Comparison of ENCODE assay signal across 11 cellular contexts in the genomic region with DNA sequence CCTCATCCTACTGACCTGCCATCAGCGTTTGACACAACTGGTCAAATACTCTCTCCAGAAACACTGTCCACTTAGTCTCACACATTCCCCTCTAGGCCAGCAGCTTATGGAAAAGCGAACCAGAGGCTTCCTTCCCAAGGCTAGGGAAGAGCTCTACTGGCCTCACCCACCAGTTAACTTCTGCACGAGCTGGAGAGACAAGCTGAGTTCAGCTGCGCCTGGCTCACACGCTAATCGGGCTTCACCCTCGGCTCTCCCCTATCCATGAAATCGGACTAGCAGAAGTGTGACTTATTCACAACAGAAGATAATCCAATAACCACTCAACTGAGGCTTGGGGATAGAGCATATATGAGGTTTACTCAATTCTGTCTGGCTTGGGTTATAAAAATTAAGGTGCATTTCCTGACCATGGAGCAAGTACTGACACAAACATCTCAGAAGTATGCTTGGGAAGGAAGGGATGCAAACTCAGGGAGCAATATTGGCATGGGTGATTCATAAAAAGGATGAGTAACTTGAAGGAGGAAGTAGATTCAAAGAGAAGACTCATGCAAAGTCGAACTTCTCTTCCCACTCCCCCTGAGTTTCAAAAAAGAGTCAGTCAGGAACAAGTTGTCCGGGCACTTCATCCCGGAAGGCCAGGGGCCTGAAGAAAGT.
DNase-seq lines count a peak whose midpoint lies in the region; ATAC-seq, FAIRE-seq and TF ChIP-seq lines count a peak whose summit lies in the region.
"Had no signal": no experiment of that assay in that cellular context is flagged by ENCODE, and none has a peak within 500 bp of the region (broad histone marks: within the 10 kb centered on the region; RNA-seq: fewer than 3 reads in every experiment).

No MANE protein-coding gene starts in this region.

- H2BK12ac ChIP-seq in H9 (ENCODE audit: insufficient read length, low read depth, low read length): no peak overlapping the region

- no peak overlapping the region for H2BK15ac ChIP-seq in H9 (ENCODE audit: low read depth, low read length)

- no peak overlapping the region for H3K56ac ChIP-seq in H9 (ENCODE audit: insufficient read length, low read depth, low read length)

- DNase-seq in H9 (no peak), RCC 7860 (ENCODE audit: low spot score) (peak; percentile 68), retinal pigment epithelial cell (ENCODE audit: low read depth) (peak; percentile 19), NCI-H510A (lab: John Stamatoyannopoulos, UW) (no peak), NCI-H524 (lab: John Stamatoyannopoulos, UW) (no peak)
- DNase-seq in activated T-cell treated with anti-CD3 and anti-CD28 coated beads, Interleukin-2, amount 50 U/mL, for 4 hours: no peak
- DNase-seq: activated naive CD8-positive, alpha-beta T cell treated with anti-CD3 and anti-CD28 coated beads for 36 hours; NCI-H2107 had no signal

- H3K27me3 ChIP-seq in H9 (ENCODE audit: insufficient read depth, low read length): no peaks in the 10 kb centered on the region

- no peak overlapping the region for H3K4ac ChIP-seq in H9 (ENCODE audit: low read depth, low read length)

- H3K4me1 ChIP-seq in H9 (ENCODE audit: insufficient read depth, low read length): peaks cover 4% of the 10 kb centered on the region; the same call in 1 of the 2 replicates

- no peak overlapping the region for H2BK120ac ChIP-seq in H9 (ENCODE audit: low read depth, low read length, poor library complexity, severe bottlenecking)

- H3K79me1 ChIP-seq in H9 (ENCODE audit: insufficient read depth, low read depth, low read length, poor library complexity, severe bottlenecking): peaks cover 3% of the 10 kb centered on the region

- peaks cover 1% of the 10 kb centered on the region; the same call in 1 of the 2 replicates for H3K79me2 ChIP-seq in H9 (ENCODE audit: insufficient read depth, low read length)

- H4K5ac ChIP-seq in H9 (ENCODE audit: insufficient read length, low read depth, low read length): no peak overlapping the region

- no peaks in the 10 kb centered on the region for H3K23me2 ChIP-seq in H9 (ENCODE audit: insufficient read length, low read depth, low read length, poor library complexity, severe bottlenecking)

- H3K14ac ChIP-seq in H9 (ENCODE audit: insufficient read depth, low read length): peak overlapping the region; percentile 31; the same call in 1 of the 2 replicates

- WGBS in H9 (ENCODE audit: extremely low coverage, insufficient read length, low lambda C conversion rate): no CpG with 5 or more reads among the region's 11 CpGs

- peaks cover 22 to 35% of the 10 kb centered on the region in 2 experiments for H3K4me1 Mint-ChIP-seq in H9
- peaks cover 13% of the 10 kb centered on the region for H3K4me1 Mint-ChIP-seq in activated T-cell treated with anti-CD3 and anti-CD28 coated beads, Interleukin-2, amount 50 U/mL, for 4 hours (ENCODE audit: low read depth)

- H2AFZ ChIP-seq in H9 (ENCODE audit: low read length): no peak overlapping the region

- no peak overlapping the region for H3K4me3 Mint-ChIP-seq in H9
- H3K4me3 Mint-ChIP-seq in activated T-cell treated with anti-CD3 and anti-CD28 coated beads, Interleukin-2, amount 50 U/mL, for 4 hours: no peak overlapping the region
- H3K4me3 Mint-ChIP-seq: activated naive CD8-positive, alpha-beta T cell treated with anti-CD3 and anti-CD28 coated beads for 36 hours; natural killer cell treated with Interleukin-12 subunit alpha and Interleukin-12 subunit beta and Interleukin-15 and Interleukin-18, amount 100 ng/mL, for 72 hours had no signal

- H3K27ac Mint-ChIP-seq in H9: peak overlapping the region in 1 of 3 experiments; percentile 21; a peak in 1 of 7 replicates
- H3K27ac Mint-ChIP-seq: activated naive CD8-positive, alpha-beta T cell treated with anti-CD3 and anti-CD28 coated beads for 36 hours; natural killer cell treated with Interleukin-12 subunit alpha and Interleukin-12 subunit beta and Interleukin-15 and Interleukin-18, amount 100 ng/mL, for 72 hours had no signal

- H3K4me2 ChIP-seq in H9 (ENCODE audit: insufficient read depth, insufficient read length, low read length): no peak overlapping the region

- H3K18ac ChIP-seq in H9 (ENCODE audit: insufficient read length, low read depth, low read length): no peak overlapping the region

- H3K23ac ChIP-seq in H9 (ENCODE audit: insufficient read length, low read depth, low read length): no peak overlapping the region

- H3K36me3 Mint-ChIP-seq in H9 (ENCODE audit: insufficient read depth in 1 of 3, low read depth in 3 of 3): peaks cover 0 to 5% (median 0%) of the 10 kb centered on the region in 3 experiments; a peak in 2 of 7 replicates
- H3K36me3 Mint-ChIP-seq in activated T-cell treated with anti-CD3 and anti-CD28 coated beads, Interleukin-2, amount 50 U/mL, for 4 hours (ENCODE audit: insufficient read depth): no peaks in the 10 kb centered on the region
- H3K36me3 Mint-ChIP-seq: natural killer cell treated with Interleukin-12 subunit alpha and Interleukin-12 subunit beta and Interleukin-15 and Interleukin-18, amount 100 ng/mL, for 72 hours had no signal

- no peaks in the 10 kb centered on the region for H3K9me3 Mint-ChIP-seq in H9
- H3K9me3 Mint-ChIP-seq in activated T-cell treated with anti-CD3 and anti-CD28 coated beads, Interleukin-2, amount 50 U/mL, for 4 hours: no peaks in the 10 kb centered on the region
- H3K9me3 Mint-ChIP-seq: activated naive CD8-positive, alpha-beta T cell treated with anti-CD3 and anti-CD28 coated beads for 36 hours; natural killer cell treated with Interleukin-12 subunit alpha and Interleukin-12 subunit beta and Interleukin-15 and Interleukin-18, amount 100 ng/mL, for 72 hours had no signal

- H2BK5ac ChIP-seq in H9 (ENCODE audit: insufficient read length, low read length): no peak overlapping the region

- no peaks in the 10 kb centered on the region for H3K27me3 Mint-ChIP-seq in H9 (ENCODE audit: low read depth)
- H3K27me3 Mint-ChIP-seq in activated T-cell treated with anti-CD3 and anti-CD28 coated beads, Interleukin-2, amount 50 U/mL, for 4 hours (ENCODE audit: low read depth): no peaks in the 10 kb centered on the region
- H3K27me3 Mint-ChIP-seq: activated naive CD8-positive, alpha-beta T cell treated with anti-CD3 and anti-CD28 coated beads for 36 hours; natural killer cell treated with Interleukin-12 subunit alpha and Interleukin-12 subunit beta and Interleukin-15 and Interleukin-18, amount 100 ng/mL, for 72 hours had no signal

- H3K9ac ChIP-seq in H9 (ENCODE audit: extremely low read depth, insufficient read length, low read length): no peak overlapping the region

- no peaks in the 10 kb centered on the region for H3K9me3 ChIP-seq in H9 (ENCODE audit: control insufficient read depth, low read depth, low read length)

- H4K91ac ChIP-seq in H9 (ENCODE audit: insufficient read length, low read depth, low read length): no peak overlapping the region

- no peak overlapping the region for H3T11ph ChIP-seq in H9 (ENCODE audit: low read length)

- no peak overlapping the region for H4K8ac ChIP-seq in H9 (replicated peaks; ENCODE audit: insufficient read length, low read depth, low read length)

- ATAC-seq in esophagus mucosa: peak; percentile 78
- ATAC-seq in activated T-cell treated with anti-CD3 and anti-CD28 coated beads, Interleukin-2, amount 50 U/mL, for 4 hours: no peak
- ATAC-seq in GM21529 (IDR thresholded peaks at IDR 0.05; ENCODE audit: unreplicated experiment): no peak
- ATAC-seq: natural killer cell treated with Interleukin-12 subunit alpha and Interleukin-12 subunit beta and Interleukin-15 and Interleukin-18, amount 100 ng/mL, for 72 hours had no signal

- no peak overlapping the region for H3K27ac ChIP-seq in H9 (ENCODE audit: insufficient read length, low read depth, low read length)

- no peak overlapping the region for H2AK5ac ChIP-seq in H9 (ENCODE audit: insufficient read length, low read length)

- no peak for TF ChIP-seq CTCF in H9 (conservative IDR thresholded peaks at IDR 0.05)
- no peak for TF ChIP-seq CTCF in retinal pigment epithelial cell (conservative IDR thresholded peaks at IDR 0.05; ENCODE audit: low read depth, low read length)

- no peaks in the 10 kb centered on the region for H4K20me1 ChIP-seq in H9 (ENCODE audit: control insufficient read depth, insufficient read depth, insufficient read length)

- no peak overlapping the region for H3K4me3 ChIP-seq in retinal pigment epithelial cell (ENCODE audit: low read length)

- peak; percentile 73 for FAIRE-seq in RCC 7860 (lab: Jason Lieb, UNC)

- no peak overlapping the region for H2BK20ac ChIP-seq in H9 (ENCODE audit: low read depth, low read length, poor library complexity, severe bottlenecking)

Comparison
In these comparisons a context has a peak if more than half of its experiments do, and no peak if none do; other contexts are left out.
1. DNase-seq: peak in RCC 7860 (single experiment) and retinal pigment epithelial cell (single experiment); none in H9 (single experiment), NCI-H510A (single experiment), activated T-cell treated with anti-CD3 and anti-CD28 coated beads, Interleukin-2, amount 50 U/mL, for 4 hours (single experiment) and NCI-H524 (0 of 2).